In genomic region chr14:51561141-51561540, GRCh38 we compare ENCODE assay signal across 19 cellular contexts.
"Had no signal": no experiment of that assay in that cellular context is flagged by ENCODE, and none has a peak within 500 bp of the region (broad histone marks: within the 10 kb centered on the region; RNA-seq: fewer than 3 reads in every experiment).

No MANE protein-coding gene starts in this region.

- H3K36me3 ChIP-seq: cardiac muscle cell, upper lobe of left lung had no signal

- H3K9me3 ChIP-seq: testis, upper lobe of left lung had no signal

- DNase-seq: activated B cell treated with CpG ODN at 0.5 μM for 24 hours; activated CD4-positive, alpha-beta T cell treated with anti-CD3 and anti-CD28 coated beads for 36 hours; activated CD4-positive, alpha-beta T cell treated with anti-CD3 and anti-CD28 coated beads, Interleukin-2, amount 50 U/mL, for 4 hours; activated CD8-positive, alpha-beta memory T cell treated with anti-CD3 and anti-CD28 coated beads for 24 hours; activated CD8-positive, alpha-beta memory T cell treated with anti-CD3 and anti-CD28 coated beads, Interleukin-2, amount 50 U/mL, for 4 hours; activated T-cell treated with anti-CD3 and anti-CD28 coated beads, Interleukin-2, amount 50 U/mL, for 24 hours; cortex of kidney; erythroblast; hippocampal formation; left ventricle myocardium superior; posterior cingulate gyrus; stimulated activated CD4-positive, alpha-beta T cell treated with anti-CD3 and anti-CD28 coated beads, Interleukin-2, amount 100 ng/mL, for 48 hours; stimulated activated CD8-positive, alpha-beta memory T cell treated with anti-CD3 and anti-CD28 coated beads, Interleukin-4, amount 100 ng/mL, for 48 hours; stimulated activated naive B cell treated with anti-CD40 and anti-IgM and Interleukin-4, amounts not matched to agents 10 μg/mL and 1 μg/mL and 100 μg/mL, for 72 hours; testis; upper lobe of left lung had no signal

- H3K27ac ChIP-seq: cardiac muscle cell, testis, upper lobe of left lung had no signal

- H3K27me3 ChIP-seq: cardiac muscle cell, testis, upper lobe of left lung had no signal

- H3K4me3 ChIP-seq: cardiac muscle cell, testis, upper lobe of left lung had no signal

- ATAC-seq: activated CD4-positive, alpha-beta T cell treated with anti-CD3 and anti-CD28 coated beads for 36 hours; activated T-helper 17 cell treated with anti-CD3 and anti-CD28 coated beads, Interleukin-2, amount 50 U/mL, for 72 hours; left ventricle myocardium superior; sciatic nerve; stimulated activated naive B cell treated with anti-CD40 and anti-IgM and Interleukin-4, amounts not matched to agents 10 μg/mL and 1 μg/mL and 100 μg/mL, for 72 hours had no signal

- H3K4me1 ChIP-seq: testis had no signal
